10 cellular contexts compared by ENCODE assay signal in the genomic region with DNA sequence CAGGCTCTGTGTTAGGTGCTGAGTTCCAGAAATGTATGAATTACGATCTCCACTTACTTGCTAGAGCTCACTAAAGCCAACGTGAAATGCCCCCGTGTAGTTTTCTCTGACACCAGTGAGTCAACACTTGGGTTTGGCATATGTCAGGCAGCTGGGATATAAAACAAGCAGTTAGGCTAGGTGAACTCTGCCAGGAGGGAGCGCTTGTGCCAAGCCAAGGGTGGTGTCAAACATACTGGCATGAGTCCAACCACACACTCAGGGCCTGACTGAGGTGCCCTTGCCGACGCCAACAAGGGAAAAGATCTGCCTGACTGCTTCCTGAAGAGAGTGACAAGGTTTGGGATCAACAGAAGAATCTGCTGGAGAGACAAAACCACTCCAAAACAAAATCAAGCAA.
DNase-seq lines count a peak whose midpoint lies in the region; ATAC-seq, FAIRE-seq and TF ChIP-seq lines count a peak whose summit lies in the region.
"Had no signal": no experiment of that assay in that cellular context is flagged by ENCODE, and none has a peak within 500 bp of the region (broad histone marks: within the 10 kb centered on the region; RNA-seq: fewer than 3 reads in every experiment).

No MANE protein-coding gene starts in this region.

- H3K9ac ChIP-seq in H9 (ENCODE audit: extremely low read depth, insufficient read length, low read length), result no peak overlapping the region

- no peak overlapping the region for H2BK5ac ChIP-seq in H9 (ENCODE audit: insufficient read length, low read length)

- no peak overlapping the region for H3K4me3 Mint-ChIP-seq in H9
- H3K4me3 Mint-ChIP-seq: activated naive CD4-positive, alpha-beta T cell treated with anti-CD3 and anti-CD28 coated beads, Interleukin-2, amount 10 ng/mL, durations not matched to agents 7 days and 5 days had no signal

- H4K20me1 ChIP-seq in H9 (ENCODE audit: control insufficient read depth, insufficient read depth, insufficient read length), result no peaks in the 10 kb centered on the region

- H4K5ac ChIP-seq in H9 (ENCODE audit: insufficient read length, low read depth, low read length), result no peak overlapping the region

- no peak overlapping the region for H3K56ac ChIP-seq in H9 (ENCODE audit: insufficient read length, low read depth, low read length)

- no peak overlapping the region for H3K27ac ChIP-seq in foreskin keratinocyte
- no peak overlapping the region for H3K27ac ChIP-seq in H9 (ENCODE audit: insufficient read length, low read depth, low read length)

- no peak overlapping the region for H2BK12ac ChIP-seq in H9 (ENCODE audit: insufficient read length, low read depth, low read length)

- H3K27ac Mint-ChIP-seq in H9, result no peak overlapping the region
- H3K27ac Mint-ChIP-seq: activated naive CD4-positive, alpha-beta T cell treated with anti-CD3 and anti-CD28 coated beads, Interleukin-2, amount 10 ng/mL, durations not matched to agents 7 days and 5 days had no signal

- peak; percentile 37 for TF ChIP-seq CTCF in foreskin keratinocyte (conservative IDR thresholded peaks at IDR 0.05)
- no peak for TF ChIP-seq CTCF in H9 (conservative IDR thresholded peaks at IDR 0.05)

- no peak overlapping the region for H2AK5ac ChIP-seq in H9 (ENCODE audit: insufficient read length, low read length)

- no peak for FAIRE-seq in urothelium cell line (lab: Jason Lieb, UNC)
- FAIRE-seq: TTC549 had no signal

- no peaks in the 10 kb centered on the region for H3K9me3 Mint-ChIP-seq in H9
- H3K9me3 Mint-ChIP-seq: activated naive CD4-positive, alpha-beta T cell treated with anti-CD3 and anti-CD28 coated beads, Interleukin-2, amount 10 ng/mL, durations not matched to agents 7 days and 5 days had no signal

- peaks cover 3% of the 10 kb centered on the region for H3K4me1 ChIP-seq in foreskin keratinocyte
- H3K4me1 ChIP-seq in H9 (ENCODE audit: insufficient read depth, low read length), result no peaks in the 10 kb centered on the region

- no peak overlapping the region for H4K8ac ChIP-seq in H9 (replicated peaks; ENCODE audit: insufficient read length, low read depth, low read length)

- H3K27me3 ChIP-seq in foreskin keratinocyte (no peaks in the 10 kb centered on the region), H9 (ENCODE audit: insufficient read depth, low read length) (no peaks in the 10 kb centered on the region)

- H3K27me3 Mint-ChIP-seq in H9 (ENCODE audit: low read depth), result peaks cover 3% of the 10 kb centered on the region
- H3K27me3 Mint-ChIP-seq: activated naive CD4-positive, alpha-beta T cell treated with anti-CD3 and anti-CD28 coated beads, Interleukin-2, amount 10 ng/mL, durations not matched to agents 7 days and 5 days had no signal

- no peak overlapping the region for H4K91ac ChIP-seq in H9 (ENCODE audit: insufficient read length, low read depth, low read length)

- DNase-seq in M059J (ENCODE audit: low read depth) (peak; percentile 89), NCI-H774 (lab: John Stamatoyannopoulos, UW) (peak; percentile 69), foreskin keratinocyte (peak in 1 of 2 donors; percentile 40), stromal cell of bone marrow (ENCODE audit: low read depth) (peak; percentile 33), H9 (no peak), urothelium cell line (ENCODE audit: low spot score) (no peak)
- no peak for DNase-seq in stimulated activated CD4-positive, alpha-beta T cell treated with anti-CD3 and anti-CD28 coated beads, Interleukin-4, amount 100 ng/mL, for 1 hour
- DNase-seq: activated naive CD4-positive, alpha-beta T cell treated with anti-CD3 and anti-CD28 coated beads, Interleukin-2, amount 10 ng/mL, durations not matched to agents 7 days and 5 days had no signal

- ATAC-seq in foreskin keratinocyte (peak; percentile 58), HG02840 (IDR thresholded peaks at IDR 0.05; ENCODE audit: low FRiP score, unreplicated experiment) (no peak)

- peaks cover 6% of the 10 kb centered on the region in 2 experiments; a peak in 2 of 4 replicates for H3K4me1 Mint-ChIP-seq in H9
- H3K4me1 Mint-ChIP-seq: activated naive CD4-positive, alpha-beta T cell treated with anti-CD3 and anti-CD28 coated beads, Interleukin-2, amount 10 ng/mL, durations not matched to agents 7 days and 5 days had no signal

- H2BK120ac ChIP-seq in H9 (ENCODE audit: low read depth, low read length, poor library complexity, severe bottlenecking), result no peak overlapping the region

- no peak overlapping the region for H2AFZ ChIP-seq in H9 (ENCODE audit: low read length)

- H2BK15ac ChIP-seq in H9 (ENCODE audit: low read depth, low read length), result no peak overlapping the region

- no peaks in the 10 kb centered on the region for H3K23me2 ChIP-seq in H9 (ENCODE audit: insufficient read length, low read depth, low read length, poor library complexity, severe bottlenecking)

- no peak overlapping the region for H3K4ac ChIP-seq in H9 (ENCODE audit: low read depth, low read length)

- no peak overlapping the region for H3K18ac ChIP-seq in H9 (ENCODE audit: insufficient read length, low read depth, low read length)

- no CpG with 5 or more reads among the region's 6 CpGs for WGBS in H9 (ENCODE audit: extremely low coverage, insufficient read length, low lambda C conversion rate)

- H3K36me3 Mint-ChIP-seq in H9 (ENCODE audit: insufficient read depth in 1 of 3, low read depth in 3 of 3), result no peaks in the 10 kb centered on the region
- H3K36me3 Mint-ChIP-seq: activated naive CD4-positive, alpha-beta T cell treated with anti-CD3 and anti-CD28 coated beads, Interleukin-2, amount 10 ng/mL, durations not matched to agents 7 days and 5 days had no signal

- H3K9me3 ChIP-seq in H9 (ENCODE audit: control insufficient read depth, low read depth, low read length), result no peaks in the 10 kb centered on the region

- no peak overlapping the region for H3K14ac ChIP-seq in H9 (ENCODE audit: insufficient read depth, low read length)

- H2BK20ac ChIP-seq in H9 (ENCODE audit: low read depth, low read length, poor library complexity, severe bottlenecking), result no peak overlapping the region

- H3K4me2 ChIP-seq in H9 (ENCODE audit: insufficient read depth, insufficient read length, low read length), result no peak overlapping the region

- no peaks in the 10 kb centered on the region for H3K79me1 ChIP-seq in H9 (ENCODE audit: insufficient read depth, low read depth, low read length, poor library complexity, severe bottlenecking)

- no peak overlapping the region for H3T11ph ChIP-seq in H9 (ENCODE audit: low read length)

- no peaks in the 10 kb centered on the region for H3K79me2 ChIP-seq in H9 (ENCODE audit: insufficient read depth, low read length)

- H3K23ac ChIP-seq in H9 (ENCODE audit: insufficient read length, low read depth, low read length), result no peak overlapping the region

Comparison
In these comparisons a context has a peak if more than half of its experiments do, and no peak if none do; other contexts are left out.
1. DNase-seq: peak in M059J (single experiment), NCI-H774 (single experiment) and stromal cell of bone marrow (single experiment); none in H9 (single experiment), urothelium cell line (single experiment) and stimulated activated CD4-positive, alpha-beta T cell treated with anti-CD3 and anti-CD28 coated beads, Interleukin-4, amount 100 ng/mL, for 1 hour (single experiment).